Comparison of ENCODE assay signal across 9 cellular contexts in genomic region chr16:15653227-15653626, GRCh38. TPM values are rescaled to one million over a fixed set of nuclear protein-coding genes. Genes with fewer than 3 reads are reported as not detected.
DNase-seq lines count a peak whose midpoint lies in the region; ATAC-seq and TF ChIP-seq lines count a peak whose summit lies in the region.
"Had no signal": no experiment of that assay in that cellular context is flagged by ENCODE, and none has a peak within 500 bp of the region (broad histone marks: within the 10 kb centered on the region; RNA-seq: fewer than 3 reads in every experiment).

No MANE protein-coding gene starts in this region.

- no peaks in the 10 kb centered on the region for H3K9me3 Mint-ChIP-seq in activated naive CD8-positive, alpha-beta T cell treated with anti-CD3 and anti-CD28 coated beads, Interleukin-2, amount 10 ng/mL, durations not matched to agents 7 days and 5 days

- peak; percentile 23 for DNase-seq in A172 (ENCODE audit: low spot score)
- no peak for DNase-seq in GM06990 (ENCODE audit: extremely low read depth, insufficient read length)
- DNase-seq in activated naive CD8-positive, alpha-beta T cell treated with anti-CD3 and anti-CD28 coated beads, Interleukin-2, amount 10 ng/mL, durations not matched to agents 7 days and 5 days, result no peak
- peak; percentile 19 for DNase-seq in left kidney (ENCODE audit: low read depth, low spot score)
- DNase-seq in coronary artery (ENCODE audit: low spot score), result no peak
- DNase-seq in caudate nucleus (lab: John Stamatoyannopoulos, UW), result no peak
- DNase-seq in body of pancreas, result no peak
- DNase-seq: gastrocnemius medialis had no signal

- POLR2A ChIA-PET in activated naive CD8-positive, alpha-beta T cell treated with anti-CD3 and anti-CD28 coated beads, Interleukin-2, amount 10 ng/mL, durations not matched to agents 7 days and 5 days (lab: Charles Lee), result interaction anchor here (0.6 to 2.2 kb wide), 2 partner anchors 10 to 83 kb away, joined by 3 to 10 read pairs; partner anchors contain the start of gene MARF1

- intact Hi-C loops in body of pancreas (cut with DNase I), result no loop called here

- H3K36me3 ChIP-seq in GM06990 (ENCODE audit: control insufficient read depth, insufficient read depth, low read length) (peaks cover 19% of the 10 kb centered on the region), body of pancreas (replicated peaks in 1 of 2; ENCODE audit: insufficient read depth in 1 of 2, low read depth in 2 of 2) (no peaks in the 10 kb centered on the region)
- H3K36me3 ChIP-seq: gastrocnemius medialis had no signal

- ATAC-seq in activated naive CD8-positive, alpha-beta T cell treated with anti-CD3 and anti-CD28 coated beads, Interleukin-2, amount 10 ng/mL, durations not matched to agents 7 days and 5 days (ENCODE audit: low read depth), result no peak
- no peak for ATAC-seq in GM21717 (IDR thresholded peaks at IDR 0.05; ENCODE audit: unreplicated experiment)
- no peak for ATAC-seq in body of pancreas
- ATAC-seq: gastrocnemius medialis had no signal

- H3K27me3 ChIP-seq in GM06990 (replicated peaks; ENCODE audit: control insufficient read depth, insufficient read depth, low read length) (no peaks in the 10 kb centered on the region), body of pancreas (no peaks in the 10 kb centered on the region)
- H3K27me3 ChIP-seq: gastrocnemius medialis had no signal

- TF ChIP-seq POLR2A in body of pancreas (IDR thresholded peaks at IDR 0.05), result no peak

- no peak for TF ChIP-seq CTCF in GM06990 (IDR thresholded peaks at IDR 0.05; ENCODE audit: insufficient read depth, low read length, poor library complexity, severe bottlenecking)
- no peak for TF ChIP-seq CTCF in coronary artery (IDR thresholded peaks at IDR 0.05)
- TF ChIP-seq CTCF in body of pancreas (IDR thresholded peaks at IDR 0.05), result no peak

- 39 to 50% methylated on average over 4 of the region's 4 CpGs for WGBS in body of pancreas, 2 donors

- H3K4me1 Mint-ChIP-seq in activated naive CD8-positive, alpha-beta T cell treated with anti-CD3 and anti-CD28 coated beads, Interleukin-2, amount 10 ng/mL, durations not matched to agents 7 days and 5 days, result peaks cover 42% of the 10 kb centered on the region

- H3K27ac Mint-ChIP-seq in activated naive CD8-positive, alpha-beta T cell treated with anti-CD3 and anti-CD28 coated beads, Interleukin-2, amount 10 ng/mL, durations not matched to agents 7 days and 5 days, result peak overlapping the region; percentile 42

- peaks cover 14% of the 10 kb centered on the region for H3K4me1 ChIP-seq in body of pancreas

- no peak overlapping the region for H3K27ac ChIP-seq in coronary artery
- H3K27ac ChIP-seq in caudate nucleus (ENCODE audit: low read depth, low read length), result no peak overlapping the region
- no peak overlapping the region for H3K27ac ChIP-seq in body of pancreas
- H3K27ac ChIP-seq: gastrocnemius medialis had no signal

- H3K4me3 ChIP-seq in GM06990 (replicated peaks; ENCODE audit: low read depth, low read length) (peak overlapping the region; percentile 33), coronary artery (no peak overlapping the region), body of pancreas (no peak overlapping the region)
- H3K4me3 ChIP-seq: gastrocnemius medialis had no signal

- peak overlapping the region; percentile 100 for H3K4me3 Mint-ChIP-seq in activated naive CD8-positive, alpha-beta T cell treated with anti-CD3 and anti-CD28 coated beads, Interleukin-2, amount 10 ng/mL, durations not matched to agents 7 days and 5 days

- H3K9me3 ChIP-seq in body of pancreas, result no peaks in the 10 kb centered on the region
- H3K9me3 ChIP-seq: gastrocnemius medialis had no signal

- peaks cover 31% of the 10 kb centered on the region for H3K36me3 Mint-ChIP-seq in activated naive CD8-positive, alpha-beta T cell treated with anti-CD3 and anti-CD28 coated beads, Interleukin-2, amount 10 ng/mL, durations not matched to agents 7 days and 5 days

- no peaks in the 10 kb centered on the region for H3K27me3 Mint-ChIP-seq in activated naive CD8-positive, alpha-beta T cell treated with anti-CD3 and anti-CD28 coated beads, Interleukin-2, amount 10 ng/mL, durations not matched to agents 7 days and 5 days

RNA-seq across cellular contexts. Expression of gene NDE1, which starts 3.2 kb away (rescaled TPM):
- total RNA-seq in A172 (2014; rRNA removed; shearing (Covaris generic)), result 47.5 and 55.9 TPM in 2 replicates
- 100 to 1,000 TPM; 139 to 141 TPM for total RNA-seq in activated naive CD8-positive, alpha-beta T cell treated with anti-CD3 and anti-CD28 coated beads, Interleukin-2, amount 10 ng/mL, durations not matched to agents 7 days and 5 days
- total RNA-seq in body of pancreas, result 10 to 100 TPM; 11.2 to 37.9 TPM

RNA-seq across cellular contexts. Expression of gene MARF1, which starts 10.3 kb away (rescaled TPM):
- total RNA-seq in A172 (2014; rRNA removed; shearing (Covaris generic)), result 6.4 and 8.9 TPM in 2 replicates
- total RNA-seq in activated naive CD8-positive, alpha-beta T cell treated with anti-CD3 and anti-CD28 coated beads, Interleukin-2, amount 10 ng/mL, durations not matched to agents 7 days and 5 days, result 100 to 1,000 TPM; 111 to 114 TPM
- total RNA-seq in body of pancreas, result 10 to 100 TPM; 28.0 to 33.2 TPM

Comparison
In these comparisons a context has a peak if more than half of its experiments do, and no peak if none do; other contexts are left out.
1. DNase-seq: peak in A172 (single experiment) and left kidney (single experiment); none in GM06990 (single experiment), activated naive CD8-positive, alpha-beta T cell treated with anti-CD3 and anti-CD28 coated beads, Interleukin-2, amount 10 ng/mL, durations not matched to agents 7 days and 5 days (single experiment), coronary artery (single experiment), caudate nucleus (0 of 61) and body of pancreas (0 of 4).